Comparison of ENCODE assay signal across 8 cellular contexts in the genomic region with DNA sequence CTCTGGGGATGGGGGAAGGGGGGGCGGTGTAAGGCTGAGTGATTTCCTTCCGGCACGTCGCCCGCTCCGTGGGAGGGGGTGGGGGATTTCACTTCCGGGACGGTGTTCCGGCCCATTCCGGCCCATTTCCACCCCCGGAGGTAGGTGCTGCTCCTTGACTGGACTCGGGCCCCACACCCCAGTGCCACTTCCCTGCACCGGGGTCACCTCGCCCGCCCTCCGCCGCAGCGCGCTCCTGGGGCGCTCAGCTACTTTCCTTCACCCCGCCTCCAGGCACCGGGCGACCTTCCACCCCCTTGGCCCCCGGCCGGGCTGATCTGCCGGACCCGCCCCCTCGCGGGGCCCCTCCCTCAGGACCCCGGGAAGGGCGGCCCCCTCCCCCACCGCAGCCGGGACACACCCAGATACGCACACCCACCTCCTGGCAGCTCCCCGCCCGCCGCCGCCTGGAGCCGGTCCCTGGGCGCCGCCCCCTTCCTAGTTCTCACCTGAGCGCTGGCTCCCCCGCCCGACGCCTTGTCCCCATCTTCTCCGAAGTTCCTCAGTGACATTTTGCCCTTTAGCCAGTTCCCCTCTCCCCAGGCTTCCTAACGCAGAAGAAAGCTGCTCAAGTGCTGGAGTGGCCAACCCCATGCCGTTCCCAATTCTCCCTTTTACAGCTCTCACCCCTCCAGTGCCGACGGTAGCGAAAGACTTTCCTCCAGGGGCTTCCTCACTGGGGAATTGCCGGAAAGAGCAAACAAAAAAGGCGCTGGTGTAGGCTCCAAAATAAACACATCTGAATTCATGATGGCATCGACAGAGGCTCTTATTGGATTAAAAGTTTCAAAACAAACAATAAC. TPM values are rescaled to one million over a fixed set of nuclear protein-coding genes. Genes with fewer than 3 reads are reported as not detected.
DNase-seq lines count a peak whose midpoint lies in the region; ATAC-seq, FAIRE-seq and TF ChIP-seq lines count a peak whose summit lies in the region.

Gene ZBTB37, plus strand, starts transcription at position 115 of the 842 bp plus-strand sequence. CDS start 1,846 bp downstream, outside the sequence.

- H2AFZ ChIP-seq in astrocyte (ENCODE audit: low read depth, low read length) = peak within 1 kb of the TSS; percentile 80

- peak; percentile 61 for ATAC-seq in GM18505 (IDR thresholded peaks at IDR 0.05; ENCODE audit: unreplicated experiment)
- peak; percentile 55 for ATAC-seq in HG02973 (IDR thresholded peaks at IDR 0.05; ENCODE audit: unreplicated experiment)

- H3K36me3 Mint-ChIP-seq in T-helper 2 cell treated with Interferon-gamma antibody and Interleukin-4, amounts not matched to agents 5 μg/mL and 100 μg/mL, for 36 hours (ENCODE audit: low read depth) = peaks cover 58% of the 10 kb centered on the region
- peaks cover 46% of the 10 kb centered on the region for H3K36me3 Mint-ChIP-seq in astrocyte (ENCODE audit: low read depth, unreplicated experiment)

- peak within 1 kb of the TSS; percentile 98 for H3K4me3 Mint-ChIP-seq in T-helper 2 cell treated with Interferon-gamma antibody and Interleukin-4, amounts not matched to agents 5 μg/mL and 100 μg/mL, for 36 hours
- H3K4me3 Mint-ChIP-seq in astrocyte (ENCODE audit: unreplicated experiment) = peak within 1 kb of the TSS; percentile 99

- FAIRE-seq in astrocyte (lab: Jason Lieb, UNC) = no peak

- no peaks in the 10 kb centered on the region for H3K9me3 ChIP-seq in astrocyte (ENCODE audit: insufficient read depth, low read depth, low read length)

- TF ChIP-seq POLR2A in GM18505 (IDR thresholded peaks at IDR 0.05; ENCODE audit: borderline replicate concordance, extremely low read depth, insufficient read depth, insufficient read length) = no peak

- peaks cover 56% of the 10 kb centered on the region for H3K4me1 Mint-ChIP-seq in T-helper 2 cell treated with Interferon-gamma antibody and Interleukin-4, amounts not matched to agents 5 μg/mL and 100 μg/mL, for 36 hours (ENCODE audit: low read depth)
- H3K4me1 Mint-ChIP-seq in astrocyte (ENCODE audit: low read depth, unreplicated experiment) = peaks cover 20% of the 10 kb centered on the region

- peaks cover 43% of the 10 kb centered on the region for H4K20me1 ChIP-seq in astrocyte (ENCODE audit: insufficient read depth, low read length)

- no peaks in the 10 kb centered on the region for H3K27me3 ChIP-seq in astrocyte (ENCODE audit: insufficient read depth, low read length)

- peak within 1 kb of the TSS; percentile 99 for H3K27ac Mint-ChIP-seq in T-helper 2 cell treated with Interferon-gamma antibody and Interleukin-4, amounts not matched to agents 5 μg/mL and 100 μg/mL, for 36 hours
- H3K27ac Mint-ChIP-seq in astrocyte (ENCODE audit: unreplicated experiment) = peak within 1 kb of the TSS; percentile 99

- TF ChIP-seq CTCF in astrocyte (IDR thresholded peaks at IDR 0.05; ENCODE audit: insufficient read depth, low read depth, low read length) = no peak

- H3K4me3 ChIP-seq in astrocyte (ENCODE audit: insufficient read depth, low read depth, low read length) (peak within 1 kb of the TSS; percentile 98), iPS-11a (ENCODE audit: low read depth, low read length) (peak within 1 kb of the TSS; percentile 99), skeletal muscle cell (ENCODE audit: low read depth, low read length) (peak within 1 kb of the TSS; percentile 64)

- DNase-seq in NCI-H2029 (lab: John Stamatoyannopoulos, UW) = peak; percentile 72
- DNase-seq in T-helper 2 cell treated with Interferon-gamma antibody and Interleukin-4, amounts not matched to agents 5 μg/mL and 100 μg/mL, for 36 hours (ENCODE audit: low spot score) = peak; percentile 94
- peak; percentile 42 for DNase-seq in astrocyte (ENCODE audit: low read depth)
- peak; percentile 26 for DNase-seq in skeletal muscle cell (ENCODE audit: low read depth)
- DNase-seq in middle frontal gyrus (ENCODE audit: extremely low spot score, low spot score) = no peak

- H3K9ac ChIP-seq in astrocyte (ENCODE audit: low read length) = peak within 1 kb of the TSS; percentile 95

- peak within 1 kb of the TSS; percentile 78 for H3K27ac ChIP-seq in astrocyte (ENCODE audit: low read depth, low read length)

- H3K9me3 Mint-ChIP-seq in T-helper 2 cell treated with Interferon-gamma antibody and Interleukin-4, amounts not matched to agents 5 μg/mL and 100 μg/mL, for 36 hours = no peaks in the 10 kb centered on the region
- H3K9me3 Mint-ChIP-seq in astrocyte (ENCODE audit: unreplicated experiment) = no peaks in the 10 kb centered on the region

- H3K4me2 ChIP-seq in astrocyte (ENCODE audit: low read length) = peak within 1 kb of the TSS; percentile 87

- H3K36me3 ChIP-seq in astrocyte (ENCODE audit: insufficient read depth, low read length) = peaks cover 44% of the 10 kb centered on the region

- H3K79me2 ChIP-seq in astrocyte (ENCODE audit: insufficient read depth, low read length) = peaks cover 57% of the 10 kb centered on the region

- no peaks in the 10 kb centered on the region for H3K27me3 Mint-ChIP-seq in T-helper 2 cell treated with Interferon-gamma antibody and Interleukin-4, amounts not matched to agents 5 μg/mL and 100 μg/mL, for 36 hours (ENCODE audit: low read depth)
- H3K27me3 Mint-ChIP-seq in astrocyte (ENCODE audit: low read depth, unreplicated experiment) = no peaks in the 10 kb centered on the region

- H3K4me1 ChIP-seq in astrocyte (ENCODE audit: insufficient read depth, low read length) = peaks cover 6% of the 10 kb centered on the region

RNA-seq across cellular contexts. Expression of gene ZBTB37, which starts in this region (rescaled TPM):
- 9.9 and 10.7 TPM in 2 replicates for total RNA-seq in astrocyte
